10 cellular contexts compared by ENCODE assay signal in the genomic region with DNA sequence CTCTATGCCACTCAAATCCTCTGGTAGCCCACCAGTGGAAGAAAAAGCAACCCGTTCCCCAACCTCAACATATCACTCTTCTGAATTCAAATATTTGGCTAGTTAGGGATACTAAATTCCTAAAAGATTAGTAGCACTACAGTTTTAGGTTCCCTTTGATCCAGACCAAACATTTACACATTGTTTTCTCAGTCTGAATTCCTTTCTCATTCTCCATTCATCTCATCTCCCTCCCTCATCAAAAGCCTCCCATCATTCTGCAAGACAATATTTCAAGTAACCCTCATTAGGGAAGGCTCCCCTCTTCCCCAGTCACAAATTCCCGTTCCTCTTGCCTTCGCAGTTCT. TPM values are rescaled to one million over a fixed set of nuclear protein-coding genes. Genes with fewer than 3 reads are reported as not detected.
DNase-seq lines count a peak whose midpoint lies in the region; ATAC-seq and TF ChIP-seq lines count a peak whose summit lies in the region.
"Had no signal": no experiment of that assay in that cellular context is flagged by ENCODE, and none has a peak within 500 bp of the region (broad histone marks: within the 10 kb centered on the region; RNA-seq: fewer than 3 reads in every experiment).

No MANE protein-coding gene starts in this region.

- POLR2A ChIA-PET in activated CD4-positive, alpha-beta memory T cell treated with anti-CD3 and anti-CD28 coated beads, Interleukin-2, amount 10 ng/mL, durations not matched to agents 7 days and 5 days (lab: Charles Lee), result interaction anchor here (1.1 to 5.0 kb wide), 6 partner anchors 8 to 38 kb away, joined by 3 to 48 read pairs (median 5); no protein-coding TSS in a partner anchor

- H3K4me3 ChIP-seq in AG10803 (ENCODE audit: low read length) (no peak overlapping the region), GM12864 (ENCODE audit: low read depth, low read length) (peak overlapping the region; percentile 7; the same call in 1 of the 2 replicates), right lobe of liver (no peak overlapping the region)
- H3K4me3 ChIP-seq: skin epidermis had no signal

- H3K4me1 Mint-ChIP-seq in activated CD4-positive, alpha-beta memory T cell treated with anti-CD3 and anti-CD28 coated beads, Interleukin-2, amount 10 ng/mL, durations not matched to agents 7 days and 5 days, result peaks cover 94% of the 10 kb centered on the region

- no peaks in the 10 kb centered on the region for H3K36me3 ChIP-seq in right lobe of liver

- H3K9me3 ChIP-seq in right lobe of liver, result no peaks in the 10 kb centered on the region

- no peak for TF ChIP-seq POLR2A in right lobe of liver (IDR thresholded peaks at IDR 0.05)

- 65% methylated on average over 3 of the region's 3 CpGs for WGBS in right lobe of liver (ENCODE audit: insufficient coverage, low coverage, low lambda C conversion rate, missing lambda C conversion rate)

- no peaks in the 10 kb centered on the region for H3K27me3 ChIP-seq in right lobe of liver
- H3K27me3 ChIP-seq in foreskin keratinocyte, result no peaks in the 10 kb centered on the region

- H3K4me1 ChIP-seq in right lobe of liver, result peaks cover 3 to 52% (median 21%) of the 10 kb centered on the region in 4 donors
- H3K4me1 ChIP-seq in foreskin keratinocyte, result no peaks in the 10 kb centered on the region

- DNase-seq in AG10803 (ENCODE audit: low read depth), result peak; percentile 61
- DNase-seq in GM12864 (ENCODE audit: low read depth), result no peak
- DNase-seq in activated CD4-positive, alpha-beta memory T cell treated with anti-CD3 and anti-CD28 coated beads, Interleukin-2, amount 10 ng/mL, durations not matched to agents 7 days and 5 days, result no peak
- DNase-seq in right lobe of liver, result no peak
- no peak for DNase-seq in foreskin keratinocyte
- no peak for DNase-seq in GDM1 (lab: John Stamatoyannopoulos, UW)
- DNase-seq in NCI-H2171 treated with DMSO at 0.1 percent for 48 hours (lab: John Stamatoyannopoulos, UW), result no peak
- DNase-seq in GOT3 (lab: John Stamatoyannopoulos, UW), result no peak
- DNase-seq: NCI-H446 treated with DMSO at 0.1 percent for 48 hours had no signal

- intact Hi-C loops in right lobe of liver (cut with DNase I), result no loop called here

- peaks cover 92% of the 10 kb centered on the region for H3K36me3 Mint-ChIP-seq in activated CD4-positive, alpha-beta memory T cell treated with anti-CD3 and anti-CD28 coated beads, Interleukin-2, amount 10 ng/mL, durations not matched to agents 7 days and 5 days (ENCODE audit: low read depth)

- ATAC-seq in right lobe of liver (no peak), foreskin keratinocyte (no peak)

- no peaks in the 10 kb centered on the region for H3K9me3 Mint-ChIP-seq in activated CD4-positive, alpha-beta memory T cell treated with anti-CD3 and anti-CD28 coated beads, Interleukin-2, amount 10 ng/mL, durations not matched to agents 7 days and 5 days

- peak overlapping the region; percentile 61 to 80 (median 66) for H3K27ac ChIP-seq in right lobe of liver
- no peak overlapping the region for H3K27ac ChIP-seq in foreskin keratinocyte

- TF ChIP-seq CTCF in AG10803 (conservative IDR thresholded peaks at IDR 0.05; ENCODE audit: low read length), result no peak
- no peak for TF ChIP-seq CTCF in GM12864 (IDR thresholded peaks at IDR 0.05; ENCODE audit: low read depth, low read length, missing control alignments)
- TF ChIP-seq CTCF in right lobe of liver (IDR thresholded peaks at IDR 0.05), result no peak
- TF ChIP-seq CTCF in foreskin keratinocyte (conservative IDR thresholded peaks at IDR 0.05), result no peak

- H3K4me3 Mint-ChIP-seq in activated CD4-positive, alpha-beta memory T cell treated with anti-CD3 and anti-CD28 coated beads, Interleukin-2, amount 10 ng/mL, durations not matched to agents 7 days and 5 days, result peak overlapping the region; percentile 57

- peak overlapping the region; percentile 89 for H3K27ac Mint-ChIP-seq in activated CD4-positive, alpha-beta memory T cell treated with anti-CD3 and anti-CD28 coated beads, Interleukin-2, amount 10 ng/mL, durations not matched to agents 7 days and 5 days

- H3K27me3 Mint-ChIP-seq in activated CD4-positive, alpha-beta memory T cell treated with anti-CD3 and anti-CD28 coated beads, Interleukin-2, amount 10 ng/mL, durations not matched to agents 7 days and 5 days, result no peaks in the 10 kb centered on the region

- CTCF ChIA-PET in activated CD4-positive, alpha-beta memory T cell treated with anti-CD3 and anti-CD28 coated beads, Interleukin-2, amount 10 ng/mL, durations not matched to agents 7 days and 5 days (lab: Charles Lee), result no interaction called here

RNA-seq across cellular contexts. Expression of gene ADAM19, which starts 26.3 kb away (rescaled TPM):
- 100 to 1,000 TPM; 309 to 313 TPM for total RNA-seq in activated CD4-positive, alpha-beta memory T cell treated with anti-CD3 and anti-CD28 coated beads, Interleukin-2, amount 10 ng/mL, durations not matched to agents 7 days and 5 days
- total RNA-seq in right lobe of liver (1 to 10 TPM; 1.8 to 9.4 (median 4.5) TPM), foreskin keratinocyte (9.1 and 31.0 TPM in 2 replicates)
- polyA plus RNA-seq in foreskin keratinocyte, result 3.8 and 11.9 TPM in 2 replicates
